8 cellular contexts compared by ENCODE assay signal in genomic region chr10:50614444-50615137, GRCh38. TPM values are rescaled to one million over a fixed set of nuclear protein-coding genes. Genes with fewer than 3 reads are reported as not detected.
A peak's percentile ranks its signal among the peaks of the same experiment; 100 is the strongest.
DNase-seq lines count a peak whose midpoint lies in the region; ATAC-seq and TF ChIP-seq lines count a peak whose summit lies in the region.

No MANE protein-coding gene starts in this region.

- TF ChIP-seq CTCF in DOHH2 (IDR thresholded peaks at IDR 0.05; ENCODE audit: low read depth, low read length, poor library complexity, severe bottlenecking) (peak; percentile 36), left ventricle myocardium inferior (IDR thresholded peaks at IDR 0.05; ENCODE audit: borderline replicate concordance) (peak; percentile 29)

- H4K20me1 ChIP-seq in DOHH2 (ENCODE audit: control insufficient read depth, insufficient read depth, low read depth, low read length): peaks cover 4% of the 10 kb centered on the region; the same call in 1 of the 2 replicates

- H3K4me1 ChIP-seq in DOHH2 (ENCODE audit: control insufficient read depth, low read length) (peaks cover 23% of the 10 kb centered on the region), left ventricle myocardium inferior (peaks cover 57% of the 10 kb centered on the region)

- ATAC-seq in GM21526 (IDR thresholded peaks at IDR 0.05; ENCODE audit: low FRiP score, unreplicated experiment) (peak; percentile 41), GM21381 (IDR thresholded peaks at IDR 0.05; ENCODE audit: unreplicated experiment) (no peak), HG03108 (IDR thresholded peaks at IDR 0.05; ENCODE audit: unreplicated experiment) (no peak)

- H3K9me3 ChIP-seq in DOHH2 (ENCODE audit: control insufficient read depth, insufficient read depth, low read length): no peaks in the 10 kb centered on the region
- no peaks in the 10 kb centered on the region for H3K9me3 ChIP-seq in left ventricle myocardium inferior (replicated peaks)

- H3K27me3 ChIP-seq in DOHH2 (ENCODE audit: control insufficient read depth, low read length) (no peaks in the 10 kb centered on the region), left ventricle myocardium inferior (ENCODE audit: low read depth) (no peaks in the 10 kb centered on the region)

- no peaks in the 10 kb centered on the region for H3F3A ChIP-seq in DOHH2 (ENCODE audit: control insufficient read depth, insufficient read depth)

- H3K4me3 ChIP-seq in DOHH2 (ENCODE audit: low read length) (no peak overlapping the region), left ventricle myocardium inferior (no peak overlapping the region)

- peaks cover 58% of the 10 kb centered on the region for H3K79me2 ChIP-seq in DOHH2 (ENCODE audit: control insufficient read depth, low read length)

- intact Hi-C loops in left ventricle myocardium inferior (cut with micrococcal nuclease): no loop called here

- H3K36me3 ChIP-seq in DOHH2 (ENCODE audit: control insufficient read depth, low read length) (no peaks in the 10 kb centered on the region), left ventricle myocardium inferior (no peaks in the 10 kb centered on the region)

- H3K9me2 ChIP-seq in DOHH2 (replicated peaks; ENCODE audit: control insufficient read depth, low read length): no peaks in the 10 kb centered on the region

- DNase-seq in NCI-H748 (lab: John Stamatoyannopoulos, UW; ENCODE audit: unreplicated experiment) (peak; percentile 62), left ventricle myocardium inferior (no peak), HPDE6-E6E7 (ENCODE audit: extremely low spot score) (no peak), SIG-M5 (lab: John Stamatoyannopoulos, UW) (no peak)

- no peak overlapping the region for H3K4me2 ChIP-seq in DOHH2 (ENCODE audit: low read length)

- H3K27ac ChIP-seq in DOHH2 (ENCODE audit: low read depth, low read length): no peak overlapping the region
- H3K27ac ChIP-seq in left ventricle myocardium inferior (replicated peaks): no peak overlapping the region

RNA-seq across cellular contexts. Expression of gene SGMS1, which starts 9.2 kb away (rescaled TPM):
- total RNA-seq in left ventricle myocardium inferior: 18.6 TPM
